ENCODE assay signal across 23 cellular contexts in the genomic region with DNA sequence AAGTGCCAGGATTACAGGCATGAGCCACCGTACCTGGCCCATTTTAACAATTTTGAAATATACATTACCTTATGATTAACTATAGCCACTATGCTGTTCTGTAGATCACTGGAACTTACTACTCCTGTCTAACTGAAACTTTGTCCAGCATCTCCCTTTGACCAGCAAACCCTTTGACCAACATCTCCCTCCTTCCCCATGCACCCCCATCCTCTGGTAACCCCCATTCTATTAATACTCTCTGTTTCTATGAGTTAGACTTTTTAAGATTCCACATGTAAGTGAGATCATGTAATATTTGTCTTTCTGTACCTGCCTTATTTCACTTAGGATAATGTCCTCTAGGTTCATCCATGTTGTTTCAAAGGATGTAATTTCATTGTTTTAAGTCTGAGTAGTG.
"Had no signal": no experiment of that assay in that cellular context is flagged by ENCODE, and none has a peak within 500 bp of the region (broad histone marks: within the 10 kb centered on the region; RNA-seq: fewer than 3 reads in every experiment).

No MANE protein-coding gene starts in this region.

- DNase-seq: activated B cell treated with CpG ODN at 0.5 μM for 24 hours; activated CD4-positive, alpha-beta memory T cell treated with anti-CD3 and anti-CD28 coated beads, Interleukin-2, amount 10 ng/mL, durations not matched to agents 7 days and 5 days; activated CD4-positive, alpha-beta T cell treated with anti-CD3 and anti-CD28 coated beads for 1 hour; activated CD4-positive, alpha-beta T cell treated with anti-CD3 and anti-CD28 coated beads, Interleukin-2, amount 50 U/mL, for 1 hour; activated gamma-delta T cell; activated naive CD4-positive, alpha-beta T cell treated with anti-CD3 and anti-CD28 coated beads for 36 hours; activated T-cell treated with anti-CD3 and anti-CD28 coated beads for 4 hours; activated T-cell treated with anti-CD3 and anti-CD28 coated beads, Interleukin-2, amount 50 U/mL, for 48 hours; anterior cingulate cortex; caudate nucleus; NCI-H1105 treated with DMSO at 0.1 percent for 48 hours; NCI-H1436 treated with DMSO at 0.1 percent for 48 hours; NCI-H187; NCI-H2081 treated with DMSO at 0.1 percent for 48 hours; NCI-H446; NCI-H524; PC-9; SHP77 treated with DMSO at 0.1 percent for 48 hours; T-helper 17 cell; T-helper 9 cell had no signal

- H3K4me3 ChIP-seq: adrenal gland, PC-9 had no signal

- H2AFZ ChIP-seq: PC-9 had no signal

- H3K27me3 ChIP-seq: adrenal gland had no signal

- H3K9me3 ChIP-seq: adrenal gland had no signal

- H3K36me3 ChIP-seq: adrenal gland had no signal

- ATAC-seq: activated T-helper 17 cell treated with anti-CD3 and anti-CD28 coated beads, Interleukin-2, amount 50 U/mL, for 72 hours; T-helper 17 cell had no signal

- H3K4me2 ChIP-seq: KMS-11, PC-9 had no signal

- H3K27ac ChIP-seq: adrenal gland, KMS-11, PC-9 had no signal

- H3K9ac ChIP-seq: KMS-11 had no signal
